1 cellular context compared by ENCODE assay signal in genomic region chr13:30114586-30115256, GRCh38.
A peak's percentile ranks its signal among the peaks of the same experiment; 100 is the strongest.
TF ChIP-seq lines count a peak whose summit lies in the region.

No MANE protein-coding gene starts in this region.

TF ChIP-seq in HepG2, 621 proteins besides CTCF, POLR2A, EP300 and RAD21 (continued from another document and continues in another):
- no peak for TF ChIP-seq HNRNPL (IDR thresholded peaks at IDR 0.05; ENCODE audit: low read depth, low read length)
- TF ChIP-seq, protein P1, sequence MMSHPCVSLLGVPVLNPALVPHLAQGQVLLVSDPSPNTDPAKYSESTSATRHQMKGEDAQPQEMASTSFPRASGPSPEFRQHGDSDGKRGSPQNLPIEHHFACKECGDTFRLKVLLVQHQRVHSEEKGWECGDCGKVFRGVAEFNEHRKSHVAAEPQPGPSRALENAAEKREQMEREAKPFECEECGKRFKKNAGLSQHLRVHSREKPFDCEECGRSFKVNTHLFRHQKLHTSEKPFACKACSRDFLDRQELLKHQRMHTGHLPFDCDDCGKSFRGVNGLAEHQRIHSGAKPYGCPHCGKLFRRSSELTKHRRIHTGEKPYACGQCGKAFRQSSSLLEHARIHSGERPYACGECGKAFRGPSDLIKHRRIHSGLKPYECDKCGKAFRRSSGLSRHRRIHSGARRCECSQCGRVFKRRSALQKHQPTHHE (CRISPR knock-in tag; IDR thresholded peaks at IDR 0.05; ENCODE audit: borderline replicate concordance), result no peak
- TF ChIP-seq RCOR2 (CRISPR knock-in tag; IDR thresholded peaks at IDR 0.05), result no peak
- TF ChIP-seq U2AF2 (IDR thresholded peaks at IDR 0.05; ENCODE audit: low read depth, low read length), result no peak
- TF ChIP-seq, protein P2, sequence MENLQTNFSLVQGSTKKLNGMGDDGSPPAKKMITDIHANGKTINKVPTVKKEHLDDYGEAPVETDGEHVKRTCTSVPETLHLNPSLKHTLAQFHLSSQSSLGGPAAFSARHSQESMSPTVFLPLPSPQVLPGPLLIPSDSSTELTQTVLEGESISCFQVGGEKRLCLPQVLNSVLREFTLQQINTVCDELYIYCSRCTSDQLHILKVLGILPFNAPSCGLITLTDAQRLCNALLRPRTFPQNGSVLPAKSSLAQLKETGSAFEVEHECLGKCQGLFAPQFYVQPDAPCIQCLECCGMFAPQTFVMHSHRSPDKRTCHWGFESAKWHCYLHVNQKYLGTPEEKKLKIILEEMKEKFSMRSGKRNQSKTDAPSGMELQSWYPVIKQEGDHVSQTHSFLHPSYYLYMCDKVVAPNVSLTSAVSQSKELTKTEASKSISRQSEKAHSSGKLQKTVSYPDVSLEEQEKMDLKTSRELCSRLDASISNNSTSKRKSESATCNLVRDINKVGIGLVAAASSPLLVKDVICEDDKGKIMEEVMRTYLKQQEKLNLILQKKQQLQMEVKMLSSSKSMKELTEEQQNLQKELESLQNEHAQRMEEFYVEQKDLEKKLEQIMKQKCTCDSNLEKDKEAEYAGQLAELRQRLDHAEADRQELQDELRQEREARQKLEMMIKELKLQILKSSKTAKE (CRISPR knock-in tag; IDR thresholded peaks at IDR 0.05; ENCODE audit: borderline replicate concordance), result no peak
- TF ChIP-seq SSRP1 (CRISPR knock-in tag; IDR thresholded peaks at IDR 0.05), result no peak
- TF ChIP-seq ZNF224 (CRISPR knock-in tag; IDR thresholded peaks at IDR 0.05), result no peak
- TF ChIP-seq ZNF350 (CRISPR knock-in tag; IDR thresholded peaks at IDR 0.05; ENCODE audit: borderline replicate concordance, low read depth), result peak; percentile 10; the same call in 1 of the 2 replicates
- no peak for TF ChIP-seq JUNB (CRISPR knock-in tag; IDR thresholded peaks at IDR 0.05; ENCODE audit: borderline replicate concordance)
- no peak for TF ChIP-seq CENPBD1 (CRISPR knock-in tag; IDR thresholded peaks at IDR 0.05; ENCODE audit: borderline replicate concordance, low read depth)
- no peak for TF ChIP-seq MBD4 (IDR thresholded peaks at IDR 0.05; ENCODE audit: borderline replicate concordance, low read length)
- TF ChIP-seq GATA4 (IDR thresholded peaks at IDR 0.05; ENCODE audit: borderline replicate concordance, low read depth), result no peak
- no peak for TF ChIP-seq ZNF713 (CRISPR knock-in tag; IDR thresholded peaks at IDR 0.05)
- TF ChIP-seq CEBPG (CRISPR knock-in tag; IDR thresholded peaks at IDR 0.05), result no peak
- TF ChIP-seq CHD2 (IDR thresholded peaks at IDR 0.05; ENCODE audit: low read depth, low read length), result no peak
- no peak for TF ChIP-seq ZNF616 (CRISPR knock-in tag; IDR thresholded peaks at IDR 0.05; ENCODE audit: low read depth)
- no peak for TF ChIP-seq ZNF34 (CRISPR knock-in tag; IDR thresholded peaks at IDR 0.05; ENCODE audit: borderline replicate concordance)
- TF ChIP-seq EHMT2 (IDR thresholded peaks at IDR 0.05; ENCODE audit: borderline replicate concordance, low read depth, low read length), result no peak
- no peak for TF ChIP-seq ZNF749 (CRISPR knock-in tag; IDR thresholded peaks at IDR 0.05; ENCODE audit: borderline replicate concordance)
- no peak for TF ChIP-seq ATF7 (IDR thresholded peaks at IDR 0.05)
- TF ChIP-seq ATF7 (CRISPR knock-in tag; IDR thresholded peaks at IDR 0.05), result 0 out of 2 replicates have a peak, but pooled peaks have one; percentile 22
- TF ChIP-seq, protein P3, sequence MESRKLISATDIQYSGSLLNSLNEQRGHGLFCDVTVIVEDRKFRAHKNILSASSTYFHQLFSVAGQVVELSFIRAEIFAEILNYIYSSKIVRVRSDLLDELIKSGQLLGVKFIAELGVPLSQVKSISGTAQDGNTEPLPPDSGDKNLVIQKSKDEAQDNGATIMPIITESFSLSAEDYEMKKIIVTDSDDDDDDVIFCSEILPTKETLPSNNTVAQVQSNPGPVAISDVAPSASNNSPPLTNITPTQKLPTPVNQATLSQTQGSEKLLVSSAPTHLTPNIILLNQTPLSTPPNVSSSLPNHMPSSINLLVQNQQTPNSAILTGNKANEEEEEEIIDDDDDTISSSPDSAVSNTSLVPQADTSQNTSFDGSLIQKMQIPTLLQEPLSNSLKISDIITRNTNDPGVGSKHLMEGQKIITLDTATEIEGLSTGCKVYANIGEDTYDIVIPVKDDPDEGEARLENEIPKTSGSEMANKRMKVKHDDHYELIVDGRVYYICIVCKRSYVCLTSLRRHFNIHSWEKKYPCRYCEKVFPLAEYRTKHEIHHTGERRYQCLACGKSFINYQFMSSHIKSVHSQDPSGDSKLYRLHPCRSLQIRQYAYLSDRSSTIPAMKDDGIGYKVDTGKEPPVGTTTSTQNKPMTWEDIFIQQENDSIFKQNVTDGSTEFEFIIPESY (CRISPR knock-in tag; IDR thresholded peaks at IDR 0.05), result no peak
- 0 out of 2 replicates have a peak, but pooled peaks have one; percentile 60 for TF ChIP-seq ZNF782 (CRISPR knock-in tag; IDR thresholded peaks at IDR 0.05; ENCODE audit: borderline replicate concordance)
- no peak for TF ChIP-seq ZNF543 (CRISPR knock-in tag; IDR thresholded peaks at IDR 0.05)
- TF ChIP-seq ZNF24 (IDR thresholded peaks at IDR 0.05), result no peak
- TF ChIP-seq ZNF496 (CRISPR knock-in tag; IDR thresholded peaks at IDR 0.05; ENCODE audit: insufficient replicate concordance), result no peak
- TF ChIP-seq RNF219 (CRISPR knock-in tag; IDR thresholded peaks at IDR 0.05), result no peak
- TF ChIP-seq DMTF1 (CRISPR knock-in tag; IDR thresholded peaks at IDR 0.05), result no peak
- peak; percentile 54; the same call in 1 of the 2 replicates for TF ChIP-seq ZMYM3 (CRISPR knock-in tag; IDR thresholded peaks at IDR 0.05)
- TF ChIP-seq TMF1 (CRISPR knock-in tag; IDR thresholded peaks at IDR 0.05; ENCODE audit: low read depth), result 0 out of 2 replicates have a peak, but pooled peaks have one; percentile 52
- TF ChIP-seq NFRKB (IDR thresholded peaks at IDR 0.05), result no peak
- TF ChIP-seq ZNF569 (CRISPR knock-in tag; IDR thresholded peaks at IDR 0.05; ENCODE audit: borderline replicate concordance), result no peak
- TF ChIP-seq HMG20A (CRISPR knock-in tag; IDR thresholded peaks at IDR 0.05; ENCODE audit: borderline replicate concordance), result no peak
- TF ChIP-seq SUZ12 (IDR thresholded peaks at IDR 0.05; ENCODE audit: low read depth, low read length), result no peak
- TF ChIP-seq PAF1 (CRISPR knock-in tag; IDR thresholded peaks at IDR 0.05), result no peak
- TF ChIP-seq CSRNP1 (CRISPR knock-in tag; IDR thresholded peaks at IDR 0.05), result no peak
- no peak for TF ChIP-seq ZNF101 (CRISPR knock-in tag; IDR thresholded peaks at IDR 0.05; ENCODE audit: borderline replicate concordance, low read depth)
- no peak for TF ChIP-seq ZNF337 (CRISPR knock-in tag; IDR thresholded peaks at IDR 0.05; ENCODE audit: borderline replicate concordance, low read depth)
- TF ChIP-seq ZNF615 (CRISPR knock-in tag; IDR thresholded peaks at IDR 0.05; ENCODE audit: borderline replicate concordance), result no peak
- no peak for TF ChIP-seq ZNF296 (CRISPR knock-in tag; conservative IDR thresholded peaks at IDR 0.05)
- peak; percentile 73 for TF ChIP-seq BHLHE40 (IDR thresholded peaks at IDR 0.05; ENCODE audit: low read length)
- TF ChIP-seq ZNF780A (CRISPR knock-in tag; IDR thresholded peaks at IDR 0.05), result no peak
- no peak for TF ChIP-seq SIN3B (IDR thresholded peaks at IDR 0.05; ENCODE audit: low read length)
- TF ChIP-seq PTBP1 (IDR thresholded peaks at IDR 0.05; ENCODE audit: low read depth, low read length, poor library complexity, severe bottlenecking), result no peak
- no peak for TF ChIP-seq HNF4G (IDR thresholded peaks at IDR 0.05; ENCODE audit: borderline replicate concordance, low read depth, low read length)
- TF ChIP-seq HNF4G (CRISPR knock-in tag; IDR thresholded peaks at IDR 0.05; ENCODE audit: borderline replicate concordance, low read depth), result no peak
- peak; percentile 81; the same call in 1 of the 2 replicates for TF ChIP-seq IRX3 (CRISPR knock-in tag; IDR thresholded peaks at IDR 0.05; ENCODE audit: borderline replicate concordance, low read depth)
- TF ChIP-seq ZNF558 (CRISPR knock-in tag; IDR thresholded peaks at IDR 0.05; ENCODE audit: borderline replicate concordance), result no peak; the same call in 1 of the 2 replicates
- no peak; the same call in 1 of the 2 replicates for TF ChIP-seq CREB1 (IDR thresholded peaks at IDR 0.05)
- TF ChIP-seq CREB1 (CRISPR knock-in tag; IDR thresholded peaks at IDR 0.05), result no peak
- TF ChIP-seq KDM4B (CRISPR knock-in tag; IDR thresholded peaks at IDR 0.05), result no peak
- no peak for TF ChIP-seq FOSL1 (CRISPR knock-in tag; IDR thresholded peaks at IDR 0.05; ENCODE audit: borderline replicate concordance)
- TF ChIP-seq, protein P4, sequence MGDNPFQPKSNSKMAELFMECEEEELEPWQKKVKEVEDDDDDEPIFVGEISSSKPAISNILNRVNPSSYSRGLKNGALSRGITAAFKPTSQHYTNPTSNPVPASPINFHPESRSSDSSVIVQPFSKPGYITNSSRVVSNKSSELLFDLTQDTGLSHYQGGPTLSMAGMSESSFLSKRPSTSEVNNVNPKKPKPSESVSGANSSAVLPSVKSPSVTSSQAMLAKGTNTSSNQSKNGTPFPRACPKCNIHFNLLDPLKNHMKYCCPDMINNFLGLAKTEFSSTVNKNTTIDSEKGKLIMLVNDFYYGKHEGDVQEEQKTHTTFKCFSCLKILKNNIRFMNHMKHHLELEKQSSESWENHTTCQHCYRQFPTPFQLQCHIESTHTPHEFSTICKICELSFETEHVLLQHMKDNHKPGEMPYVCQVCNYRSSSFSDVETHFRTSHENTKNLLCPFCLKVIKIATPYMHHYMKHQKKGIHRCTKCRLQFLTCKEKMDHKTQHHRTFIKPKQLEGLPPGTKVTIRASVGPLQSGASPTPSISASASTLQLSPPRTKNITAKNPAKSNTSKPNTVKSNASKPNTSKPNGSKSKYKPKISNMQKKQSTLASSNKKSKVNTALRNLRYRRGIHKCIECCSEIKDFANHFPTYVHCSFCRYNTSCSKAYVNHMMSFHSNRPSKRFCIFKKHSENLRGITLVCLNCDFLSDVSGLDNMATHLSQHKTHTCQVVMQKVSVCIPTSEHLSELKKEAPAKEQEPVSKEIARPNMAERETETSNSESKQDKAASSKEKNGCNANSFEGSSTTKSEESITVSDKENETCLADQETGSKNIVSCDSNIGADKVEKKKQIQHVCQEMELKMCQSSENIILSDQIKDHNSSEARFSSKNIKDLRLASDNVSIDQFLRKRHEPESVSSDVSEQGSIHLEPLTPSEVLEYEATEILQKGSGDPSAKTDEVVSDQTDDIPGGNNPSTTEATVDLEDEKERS (CRISPR knock-in tag; IDR thresholded peaks at IDR 0.05), result no peak
